1 cellular context compared by ENCODE assay signal in genomic region chr1:61111084-61112050, GRCh38.
TF ChIP-seq lines count a peak whose summit lies in the region.

No MANE protein-coding gene starts in this region.

TF ChIP-seq in GM23338, 12 proteins besides CTCF, POLR2A, EP300 and RAD21 (continued from another document):
- TF ChIP-seq, protein P1, sequence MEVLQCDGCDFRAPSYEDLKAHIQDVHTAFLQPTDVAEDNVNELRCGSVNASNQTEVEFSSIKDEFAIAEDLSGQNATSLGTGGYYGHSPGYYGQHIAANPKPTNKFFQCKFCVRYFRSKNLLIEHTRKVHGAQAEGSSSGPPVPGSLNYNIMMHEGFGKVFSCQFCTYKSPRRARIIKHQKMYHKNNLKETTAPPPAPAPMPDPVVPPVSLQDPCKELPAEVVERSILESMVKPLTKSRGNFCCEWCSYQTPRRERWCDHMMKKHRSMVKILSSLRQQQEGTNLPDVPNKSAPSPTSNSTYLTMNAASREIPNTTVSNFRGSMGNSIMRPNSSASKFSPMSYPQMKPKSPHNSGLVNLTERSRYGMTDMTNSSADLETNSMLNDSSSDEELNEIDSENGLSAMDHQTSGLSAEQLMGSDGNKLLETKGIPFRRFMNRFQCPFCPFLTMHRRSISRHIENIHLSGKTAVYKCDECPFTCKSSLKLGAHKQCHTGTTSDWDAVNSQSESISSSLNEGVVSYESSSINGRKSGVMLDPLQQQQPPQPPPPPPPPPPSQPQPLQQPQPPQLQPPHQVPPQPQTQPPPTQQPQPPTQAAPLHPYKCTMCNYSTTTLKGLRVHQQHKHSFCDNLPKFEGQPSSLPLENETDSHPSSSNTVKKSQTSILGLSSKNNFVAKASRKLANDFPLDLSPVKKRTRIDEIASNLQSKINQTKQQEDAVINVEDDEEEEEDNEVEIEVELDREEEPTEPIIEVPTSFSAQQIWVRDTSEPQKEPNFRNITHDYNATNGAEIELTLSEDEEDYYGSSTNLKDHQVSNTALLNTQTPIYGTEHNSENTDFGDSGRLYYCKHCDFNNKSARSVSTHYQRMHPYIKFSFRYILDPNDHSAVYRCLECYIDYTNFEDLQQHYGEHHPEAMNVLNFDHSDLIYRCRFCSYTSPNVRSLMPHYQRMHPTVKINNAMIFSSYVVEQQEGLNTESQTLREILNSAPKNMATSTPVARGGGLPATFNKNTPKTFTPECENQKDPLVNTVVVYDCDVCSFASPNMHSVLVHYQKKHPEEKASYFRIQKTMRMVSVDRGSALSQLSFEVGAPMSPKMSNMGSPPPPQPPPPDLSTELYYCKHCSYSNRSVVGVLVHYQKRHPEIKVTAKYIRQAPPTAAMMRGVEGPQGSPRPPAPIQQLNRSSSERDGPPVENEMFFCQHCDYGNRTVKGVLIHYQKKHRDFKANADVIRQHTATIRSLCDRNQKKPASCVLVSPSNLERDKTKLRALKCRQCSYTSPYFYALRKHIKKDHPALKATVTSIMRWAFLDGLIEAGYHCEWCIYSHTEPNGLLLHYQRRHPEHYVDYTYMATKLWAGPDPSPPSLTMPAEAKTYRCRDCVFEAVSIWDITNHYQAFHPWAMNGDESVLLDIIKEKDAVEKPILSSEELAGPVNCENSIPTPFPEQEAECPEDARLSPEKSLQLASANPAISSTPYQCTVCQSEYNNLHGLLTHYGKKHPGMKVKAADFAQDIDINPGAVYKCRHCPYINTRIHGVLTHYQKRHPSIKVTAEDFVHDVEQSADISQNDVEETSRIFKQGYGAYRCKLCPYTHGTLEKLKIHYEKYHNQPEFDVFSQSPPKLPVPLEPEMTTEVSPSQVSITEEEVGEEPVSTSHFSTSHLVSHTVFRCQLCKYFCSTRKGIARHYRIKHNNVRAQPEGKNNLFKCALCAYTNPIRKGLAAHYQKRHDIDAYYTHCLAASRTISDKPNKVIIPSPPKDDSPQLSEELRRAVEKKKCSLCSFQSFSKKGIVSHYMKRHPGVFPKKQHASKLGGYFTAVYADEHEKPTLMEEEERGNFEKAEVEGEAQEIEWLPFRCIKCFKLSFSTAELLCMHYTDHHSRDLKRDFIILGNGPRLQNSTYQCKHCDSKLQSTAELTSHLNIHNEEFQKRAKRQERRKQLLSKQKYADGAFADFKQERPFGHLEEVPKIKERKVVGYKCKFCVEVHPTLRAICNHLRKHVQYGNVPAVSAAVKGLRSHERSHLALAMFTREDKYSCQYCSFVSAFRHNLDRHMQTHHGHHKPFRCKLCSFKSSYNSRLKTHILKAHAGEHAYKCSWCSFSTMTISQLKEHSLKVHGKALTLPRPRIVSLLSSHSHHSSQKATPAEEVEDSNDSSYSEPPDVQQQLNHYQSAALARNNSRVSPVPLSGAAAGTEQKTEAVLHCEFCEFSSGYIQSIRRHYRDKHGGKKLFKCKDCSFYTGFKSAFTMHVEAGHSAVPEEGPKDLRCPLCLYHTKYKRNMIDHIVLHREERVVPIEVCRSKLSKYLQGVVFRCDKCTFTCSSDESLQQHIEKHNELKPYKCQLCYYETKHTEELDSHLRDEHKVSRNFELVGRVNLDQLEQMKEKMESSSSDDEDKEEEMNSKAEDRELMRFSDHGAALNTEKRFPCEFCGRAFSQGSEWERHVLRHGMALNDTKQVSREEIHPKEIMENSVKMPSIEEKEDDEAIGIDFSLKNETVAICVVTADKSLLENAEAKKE (CRISPR knock-in tag; IDR thresholded peaks at IDR 0.05), result no peak
- TF ChIP-seq ZNF114 (CRISPR knock-in tag; IDR thresholded peaks at IDR 0.05) (no peak), ZNF331 (CRISPR knock-in tag; IDR thresholded peaks at IDR 0.05; ENCODE audit: low read depth) (no peak), JUNB (IDR thresholded peaks at IDR 0.05; ENCODE audit: unreplicated experiment) (no peak), CREB1 (CRISPR knock-in tag; IDR thresholded peaks at IDR 0.05; ENCODE audit: low read depth) (no peak), EZH2 (IDR thresholded peaks at IDR 0.05; ENCODE audit: low read depth, unreplicated experiment) (no peak), NANOG (IDR thresholded peaks at IDR 0.05; ENCODE audit: borderline replicate concordance) (no peak), EZH2phosphoT487 (IDR thresholded peaks at IDR 0.05; ENCODE audit: unreplicated experiment) (no peak), STAT1 (IDR thresholded peaks at IDR 0.05; ENCODE audit: unreplicated experiment) (no peak), POLR2AphosphoS5 (IDR thresholded peaks at IDR 0.05; ENCODE audit: low read depth) (no peak)
- TF ChIP-seq, protein P2, sequence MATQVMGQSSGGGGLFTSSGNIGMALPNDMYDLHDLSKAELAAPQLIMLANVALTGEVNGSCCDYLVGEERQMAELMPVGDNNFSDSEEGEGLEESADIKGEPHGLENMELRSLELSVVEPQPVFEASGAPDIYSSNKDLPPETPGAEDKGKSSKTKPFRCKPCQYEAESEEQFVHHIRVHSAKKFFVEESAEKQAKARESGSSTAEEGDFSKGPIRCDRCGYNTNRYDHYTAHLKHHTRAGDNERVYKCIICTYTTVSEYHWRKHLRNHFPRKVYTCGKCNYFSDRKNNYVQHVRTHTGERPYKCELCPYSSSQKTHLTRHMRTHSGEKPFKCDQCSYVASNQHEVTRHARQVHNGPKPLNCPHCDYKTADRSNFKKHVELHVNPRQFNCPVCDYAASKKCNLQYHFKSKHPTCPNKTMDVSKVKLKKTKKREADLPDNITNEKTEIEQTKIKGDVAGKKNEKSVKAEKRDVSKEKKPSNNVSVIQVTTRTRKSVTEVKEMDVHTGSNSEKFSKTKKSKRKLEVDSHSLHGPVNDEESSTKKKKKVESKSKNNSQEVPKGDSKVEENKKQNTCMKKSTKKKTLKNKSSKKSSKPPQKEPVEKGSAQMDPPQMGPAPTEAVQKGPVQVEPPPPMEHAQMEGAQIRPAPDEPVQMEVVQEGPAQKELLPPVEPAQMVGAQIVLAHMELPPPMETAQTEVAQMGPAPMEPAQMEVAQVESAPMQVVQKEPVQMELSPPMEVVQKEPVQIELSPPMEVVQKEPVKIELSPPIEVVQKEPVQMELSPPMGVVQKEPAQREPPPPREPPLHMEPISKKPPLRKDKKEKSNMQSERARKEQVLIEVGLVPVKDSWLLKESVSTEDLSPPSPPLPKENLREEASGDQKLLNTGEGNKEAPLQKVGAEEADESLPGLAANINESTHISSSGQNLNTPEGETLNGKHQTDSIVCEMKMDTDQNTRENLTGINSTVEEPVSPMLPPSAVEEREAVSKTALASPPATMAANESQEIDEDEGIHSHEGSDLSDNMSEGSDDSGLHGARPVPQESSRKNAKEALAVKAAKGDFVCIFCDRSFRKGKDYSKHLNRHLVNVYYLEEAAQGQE (IDR thresholded peaks at IDR 0.05; ENCODE audit: unreplicated experiment), result no peak
